8 cellular contexts compared by ENCODE assay signal in the genomic region with DNA sequence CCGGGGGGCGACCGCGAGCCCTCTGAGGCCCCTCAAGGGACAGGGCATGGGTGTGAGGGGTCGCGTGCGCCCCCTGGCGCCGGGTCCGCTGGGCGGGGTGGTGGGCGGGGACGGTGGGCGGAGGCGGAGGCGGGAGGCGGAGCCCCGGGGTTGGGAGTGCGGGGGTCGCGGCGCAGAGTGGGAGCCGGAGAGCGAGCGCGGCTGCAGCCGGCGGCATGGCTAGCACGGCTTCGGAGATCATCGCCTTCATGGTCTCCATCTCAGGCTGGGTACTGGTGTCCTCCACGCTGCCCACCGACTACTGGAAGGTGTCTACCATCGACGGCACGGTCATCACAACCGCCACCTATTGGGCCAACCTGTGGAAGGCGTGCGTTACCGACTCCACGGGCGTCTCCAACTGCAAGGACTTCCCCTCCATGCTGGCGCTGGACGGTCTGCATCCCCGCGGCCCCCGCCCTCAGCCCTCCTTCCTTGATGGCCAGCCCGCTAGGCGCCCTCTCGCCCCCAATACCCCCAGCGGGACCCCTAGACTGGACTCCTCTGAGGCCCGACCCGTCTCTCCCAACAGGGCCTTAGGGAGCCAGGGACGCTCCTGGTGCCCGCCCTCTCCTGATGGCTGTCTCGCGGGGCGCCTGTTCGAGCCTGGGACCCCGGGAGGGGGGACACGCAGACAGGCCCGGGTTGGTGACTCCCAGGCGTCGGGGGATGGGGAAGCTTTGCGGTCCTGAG. TPM values are rescaled to one million over a fixed set of nuclear protein-coding genes. Genes with fewer than 3 reads are reported as not detected.
DNase-seq lines count a peak whose midpoint lies in the region; ATAC-seq and TF ChIP-seq lines count a peak whose summit lies in the region.

A gene with protein sequence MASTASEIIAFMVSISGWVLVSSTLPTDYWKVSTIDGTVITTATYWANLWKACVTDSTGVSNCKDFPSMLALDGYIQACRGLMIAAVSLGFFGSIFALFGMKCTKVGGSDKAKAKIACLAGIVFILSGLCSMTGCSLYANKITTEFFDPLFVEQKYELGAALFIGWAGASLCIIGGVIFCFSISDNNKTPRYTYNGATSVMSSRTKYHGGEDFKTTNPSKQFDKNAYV (plus strand): TSS at position 182 of the 732 bp plus-strand sequence. CDS start 34 bp downstream, at position 216.

- no peaks in the 10 kb centered on the region for H3K36me3 ChIP-seq in CD8-positive, alpha-beta T cell (ENCODE audit: insufficient read depth, low read length)
- no peaks in the 10 kb centered on the region for H3K36me3 ChIP-seq in naive thymus-derived CD4-positive, alpha-beta T cell (ENCODE audit: control insufficient read depth in 2 of 3, insufficient read depth in 3 of 3, low read length in 3 of 3)

- no peak within 1 kb of the TSS for H3K27ac ChIP-seq in CD8-positive, alpha-beta T cell (ENCODE audit: low read depth, low read length)
- H3K27ac ChIP-seq in naive thymus-derived CD4-positive, alpha-beta T cell (ENCODE audit: low read depth, low read length): no peak within 1 kb of the TSS

- POLR2A ChIA-PET in CD8-positive, alpha-beta T cell (lab: Charles Lee): no interaction called here
- POLR2A ChIA-PET in naive thymus-derived CD4-positive, alpha-beta T cell (lab: Charles Lee): no interaction called here

- peaks cover 15% of the 10 kb centered on the region for H3K27me3 ChIP-seq in CD8-positive, alpha-beta T cell (ENCODE audit: insufficient read depth, low read length)
- H3K27me3 ChIP-seq in naive thymus-derived CD4-positive, alpha-beta T cell (ENCODE audit: control insufficient read depth in 2 of 2, insufficient read depth in 2 of 2, low read length in 2 of 2): no peaks in the 10 kb centered on the region

- no peak within 1 kb of the TSS for H3K27ac Mint-ChIP-seq in CD8-positive, alpha-beta T cell
- H3K27ac Mint-ChIP-seq in dendritic cell treated with granulocyte-macrophage colony-stimulating factor and Interleukin-4, amounts not matched to agents 40 ng/mL and 50 ng/mL, for 4 days: no peak within 1 kb of the TSS
- no peak within 1 kb of the TSS for H3K27ac Mint-ChIP-seq in naive thymus-derived CD4-positive, alpha-beta T cell

- no peaks in the 10 kb centered on the region for H3K9me3 Mint-ChIP-seq in CD8-positive, alpha-beta T cell
- H3K9me3 Mint-ChIP-seq in dendritic cell treated with granulocyte-macrophage colony-stimulating factor and Interleukin-4, amounts not matched to agents 40 ng/mL and 50 ng/mL, for 4 days: no peaks in the 10 kb centered on the region
- peaks cover 0 to 9% (median 3%) of the 10 kb centered on the region in 11 donors for H3K9me3 Mint-ChIP-seq in naive thymus-derived CD4-positive, alpha-beta T cell

- no peaks in the 10 kb centered on the region for H3K36me3 Mint-ChIP-seq in CD8-positive, alpha-beta T cell
- H3K36me3 Mint-ChIP-seq in dendritic cell treated with granulocyte-macrophage colony-stimulating factor and Interleukin-4, amounts not matched to agents 40 ng/mL and 50 ng/mL, for 4 days (ENCODE audit: low read depth): no peaks in the 10 kb centered on the region
- H3K36me3 Mint-ChIP-seq in naive thymus-derived CD4-positive, alpha-beta T cell: peaks cover 0 to 8% (median 1%) of the 10 kb centered on the region in 5 donors

- peaks cover 19% of the 10 kb centered on the region for H3K4me1 Mint-ChIP-seq in CD8-positive, alpha-beta T cell (ENCODE audit: low read depth)
- H3K4me1 Mint-ChIP-seq in dendritic cell treated with granulocyte-macrophage colony-stimulating factor and Interleukin-4, amounts not matched to agents 40 ng/mL and 50 ng/mL, for 4 days (ENCODE audit: low read depth): peaks cover 21% of the 10 kb centered on the region
- H3K4me1 Mint-ChIP-seq in naive thymus-derived CD4-positive, alpha-beta T cell: peaks cover 0 to 20% (median 13%) of the 10 kb centered on the region in 7 donors

- intact Hi-C loops in CD8-positive, alpha-beta T cell (cut with DNase I, micrococcal nuclease): no loop called here
- intact Hi-C loops in dendritic cell treated with granulocyte-macrophage colony-stimulating factor and Interleukin-4, amounts not matched to agents 40 ng/mL and 50 ng/mL, for 4 days (cut with micrococcal nuclease): no loop called here
- intact Hi-C loops in naive thymus-derived CD4-positive, alpha-beta T cell (cut with micrococcal nuclease): no loop called here

- H3K4me1 ChIP-seq in CD8-positive, alpha-beta T cell (ENCODE audit: insufficient read depth, low read length): no peaks in the 10 kb centered on the region
- H3K4me1 ChIP-seq in naive thymus-derived CD4-positive, alpha-beta T cell (ENCODE audit: control insufficient read depth in 2 of 2, insufficient read depth in 2 of 2, low read length in 2 of 2): no peaks in the 10 kb centered on the region

- no peak for TF ChIP-seq CTCF in CD8-positive, alpha-beta T cell (IDR thresholded peaks at IDR 0.05)

- CTCF ChIA-PET in CD8-positive, alpha-beta T cell (lab: Charles Lee): no interaction called here
- CTCF ChIA-PET in naive thymus-derived CD4-positive, alpha-beta T cell (lab: Charles Lee): no interaction called here

- DNase-seq in CD8-positive, alpha-beta T cell: no peak
- no peak for DNase-seq in naive thymus-derived CD4-positive, alpha-beta T cell
- DNase-seq in H4 (ENCODE audit: low spot score) (no peak), DMS79 treated with DMSO at 0.1 percent for 48 hours (lab: John Stamatoyannopoulos, UW) (no peak)

- H3K4me3 Mint-ChIP-seq in CD8-positive, alpha-beta T cell: peak within 1 kb of the TSS; percentile 38
- peak within 1 kb of the TSS; percentile 65 for H3K4me3 Mint-ChIP-seq in dendritic cell treated with granulocyte-macrophage colony-stimulating factor and Interleukin-4, amounts not matched to agents 40 ng/mL and 50 ng/mL, for 4 days
- H3K4me3 Mint-ChIP-seq in naive thymus-derived CD4-positive, alpha-beta T cell: peak within 1 kb of the TSS; percentile 38 to 76 (median 57)

- H3K27me3 Mint-ChIP-seq in CD8-positive, alpha-beta T cell (ENCODE audit: low read depth): peaks cover 59% of the 10 kb centered on the region
- peaks cover 40% of the 10 kb centered on the region for H3K27me3 Mint-ChIP-seq in dendritic cell treated with granulocyte-macrophage colony-stimulating factor and Interleukin-4, amounts not matched to agents 40 ng/mL and 50 ng/mL, for 4 days
- peaks cover 60 to 78% (median 66%) of the 10 kb centered on the region in 5 donors for H3K27me3 Mint-ChIP-seq in naive thymus-derived CD4-positive, alpha-beta T cell

- ATAC-seq in CD8-positive, alpha-beta T cell: no peak
- ATAC-seq in HG02798 (IDR thresholded peaks at IDR 0.05; ENCODE audit: poor library complexity, unreplicated experiment) (peak; percentile 35), GM21786 (IDR thresholded peaks at IDR 0.05; ENCODE audit: unreplicated experiment) (no peak), HG02759 (IDR thresholded peaks at IDR 0.05; ENCODE audit: unreplicated experiment) (no peak)
- peak; percentile 45 for ATAC-seq in naive thymus-derived CD4-positive, alpha-beta T cell

- no peak within 1 kb of the TSS for H3K4me3 ChIP-seq in CD8-positive, alpha-beta T cell (ENCODE audit: low read depth, low read length)
- no peak within 1 kb of the TSS for H3K4me3 ChIP-seq in naive thymus-derived CD4-positive, alpha-beta T cell (ENCODE audit: low read length)

- H3K9me3 ChIP-seq in CD8-positive, alpha-beta T cell (ENCODE audit: low read length): no peaks in the 10 kb centered on the region
- H3K9me3 ChIP-seq in naive thymus-derived CD4-positive, alpha-beta T cell (ENCODE audit: control insufficient read depth in 2 of 3, low read length in 3 of 3): no peaks in the 10 kb centered on the region

RNA-seq across cellular contexts. Expression of the gene that starts here (rescaled TPM):
- total RNA-seq in CD8-positive, alpha-beta T cell: not detected
- total RNA-seq in naive thymus-derived CD4-positive, alpha-beta T cell: not detected
- polyA plus RNA-seq in naive thymus-derived CD4-positive, alpha-beta T cell: not detected
- not detected in 2 replicates for total RNA-seq in H4 (2014; rRNA removed; shearing (Covaris generic))

Comparison
In these comparisons a context has a peak if more than half of its experiments do, and no peak if none do; other contexts are left out.
1. Peak in ATAC-seq in naive thymus-derived CD4-positive, alpha-beta T cell; RNA of the gene not detected or under 1 TPM.